In the genomic region with DNA sequence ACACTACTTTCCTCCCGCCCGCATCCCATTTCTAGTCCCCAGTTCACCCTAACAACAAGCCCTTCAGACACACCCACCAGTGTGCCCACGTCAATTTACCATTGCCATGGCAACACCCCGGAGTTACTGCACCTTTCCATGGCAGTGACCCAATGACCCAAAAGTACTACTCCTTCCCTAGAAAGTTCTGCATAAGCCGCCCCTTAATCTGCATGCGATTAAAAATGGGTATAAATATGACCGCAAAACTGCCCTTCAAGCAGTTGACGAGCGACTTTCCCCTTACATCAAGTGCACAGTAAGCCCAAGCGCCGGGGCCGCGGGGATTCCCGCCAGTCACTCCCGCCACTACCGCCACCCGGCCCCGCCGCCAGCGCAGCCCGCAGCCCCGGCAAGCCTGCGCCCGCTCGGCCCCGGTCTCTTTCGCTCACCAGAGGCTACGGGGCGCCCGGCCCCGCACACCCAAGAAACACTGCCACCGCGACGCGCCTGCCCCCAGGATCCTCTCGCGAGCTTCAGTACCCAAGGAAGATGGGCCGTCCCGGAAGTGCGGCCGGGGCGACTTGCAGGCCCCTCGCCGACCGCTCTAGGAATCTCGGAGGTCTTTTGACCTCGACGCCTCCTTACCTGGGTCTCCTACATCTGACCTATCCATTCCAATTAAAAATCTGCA, we compare ENCODE assay signal across 8 cellular contexts. TPM values are rescaled to one million over a fixed set of nuclear protein-coding genes. Genes with fewer than 3 reads are reported as not detected.
A peak's percentile ranks its signal among the peaks of the same experiment; 100 is the strongest.
DNase-seq lines count a peak whose midpoint lies in the region; ATAC-seq and TF ChIP-seq lines count a peak whose summit lies in the region.

No MANE protein-coding gene starts in this region.

- H3K79me2 ChIP-seq in neural progenitor cell (ENCODE audit: low read depth), result no peaks in the 10 kb centered on the region

- peak overlapping the region; percentile 17 for H2AFZ ChIP-seq in neural progenitor cell (replicated peaks)

- DNase-seq in GM13976 (ENCODE audit: low spot score) (peak; percentile 55), NOMO-1 (lab: John Stamatoyannopoulos, UW; ENCODE audit: unreplicated experiment in 2 of 2) (peak; percentile 61 to 75), activated gamma-delta T cell treated with Interleukin-2 at 50 U/mL for 16 hours (peak; percentile 61), foreskin melanocyte (peak; percentile 44), neural progenitor cell (ENCODE audit: low spot score) (peak; percentile 75), stomach (peak; percentile 64), T-helper 9 cell (no peak)

- H3K4me1 Mint-ChIP-seq in neural progenitor cell, result peaks cover 3% of the 10 kb centered on the region

- no peak overlapping the region for H3K9ac ChIP-seq in neural progenitor cell

- peak overlapping the region; percentile 60 for H3K4me2 ChIP-seq in neural progenitor cell

- peaks cover 22% of the 10 kb centered on the region for H3K36me3 Mint-ChIP-seq in neural progenitor cell

- H3K27me3 ChIP-seq in neural progenitor cell (no peaks in the 10 kb centered on the region), stomach (peaks cover 0 to 7% (median 6%) of the 10 kb centered on the region in 3 donors)

- TF ChIP-seq CTCF in GM13976 (IDR thresholded peaks at IDR 0.05; ENCODE audit: borderline replicate concordance, control extremely low read depth, extremely low read depth, insufficient read depth, missing control alignments) (no peak), neural progenitor cell (IDR thresholded peaks at IDR 0.05) (no peak), stomach (IDR thresholded peaks at IDR 0.05) (no peak)

- intact Hi-C loops in stomach (cut with DNase I; ENCODE audit: low total_unique reads), result no loop called here

- H3K36me3 ChIP-seq in neural progenitor cell (no peaks in the 10 kb centered on the region), stomach (peaks cover 0 to 36% (median 6%) of the 10 kb centered on the region in 4 donors)

- 1 to 4% (median 2%) methylated on average over 26 to 48 of the region's 48 CpGs for WGBS in stomach, 5 donors

- peak overlapping the region; percentile 87 for H3K4me3 Mint-ChIP-seq in neural progenitor cell

- H3K9me3 Mint-ChIP-seq in neural progenitor cell, result peaks cover 50% of the 10 kb centered on the region

- H3K4me1 ChIP-seq in neural progenitor cell (no peaks in the 10 kb centered on the region), stomach (peaks cover 0 to 15% (median 10%) of the 10 kb centered on the region in 4 donors)

- H3K27ac ChIP-seq in neural progenitor cell (no peak overlapping the region), stomach (peak overlapping the region in 2 of 5 donors; percentile 54 to 65)

- peak; percentile 66 for ATAC-seq in HG03045 (IDR thresholded peaks at IDR 0.05; ENCODE audit: unreplicated experiment)

- peaks cover 7% of the 10 kb centered on the region for H3K27me3 Mint-ChIP-seq in neural progenitor cell (ENCODE audit: insufficient read depth, low read depth)

- TF ChIP-seq POLR2A in stomach (IDR thresholded peaks at IDR 0.05), result no peak

- H4K20me1 ChIP-seq in neural progenitor cell (ENCODE audit: low read depth), result no peaks in the 10 kb centered on the region

- H3F3A ChIP-seq in neural progenitor cell (ENCODE audit: low read depth), result no peaks in the 10 kb centered on the region

- H3K27ac Mint-ChIP-seq in neural progenitor cell, result peak overlapping the region; percentile 2

- TF ChIP-seq EP300 in stomach (IDR thresholded peaks at IDR 0.05), result no peak

- H3K4me3 ChIP-seq in neural progenitor cell (peak overlapping the region; percentile 52), stomach (peak overlapping the region; percentile 61 to 74 (median 68))

- in situ Hi-C loops in GM13976 (cut with MboI; ENCODE audit: low sequenced_read_pairs, unreplicated experiment), result no loop called here

- H3K9me3 ChIP-seq in neural progenitor cell (ENCODE audit: low read depth) (no peaks in the 10 kb centered on the region), stomach (peaks cover 4 to 61% (median 30%) of the 10 kb centered on the region in 4 donors)

RNA-seq across cellular contexts. Expression of a gene that starts 27.2 kb away (rescaled TPM):
- total RNA-seq in neural progenitor cell (ENCODE audit: low replicate concordance) (3.6 and 5.1 TPM in 2 replicates), stomach (1 to 10 TPM in 3 of 5 donors, under 1 TPM in 2; 0.29 to 7.7 (median 1.3) TPM)
- polyA plus RNA-seq in stomach, result 1 to 10 TPM; 1.9 to 2.5 (median 2.4) TPM

RNA-seq across cellular contexts. Expression of a gene that starts 36.7 kb away (rescaled TPM):
- 23.4 and 29.8 TPM in 2 replicates for total RNA-seq in neural progenitor cell (ENCODE audit: low replicate concordance)
- total RNA-seq in stomach, result 10 to 100 TPM in 2 of 5 donors, 1 to 10 TPM in 3; 2.3 to 23.7 (median 4.3) TPM
- 1 to 10 TPM; 2.1 to 5.0 (median 4.4) TPM for polyA plus RNA-seq in stomach

RNA-seq across cellular contexts. Expression of a gene that starts 44.2 kb away (rescaled TPM):
- 9.9 and 12.6 TPM in 2 replicates for total RNA-seq in neural progenitor cell (ENCODE audit: low replicate concordance)
- 1 to 10 TPM in 3 of 5 donors, not detected in 2; 2.8 to 7.2 (median 3.5) TPM for total RNA-seq in stomach
- 1 to 10 TPM in 2 of 3 donors, under 1 TPM in 1; 0.95 to 2.6 (median 1.2) TPM for polyA plus RNA-seq in stomach
